Comparison of ENCODE assay signal across 4 cellular contexts in the genomic region with DNA sequence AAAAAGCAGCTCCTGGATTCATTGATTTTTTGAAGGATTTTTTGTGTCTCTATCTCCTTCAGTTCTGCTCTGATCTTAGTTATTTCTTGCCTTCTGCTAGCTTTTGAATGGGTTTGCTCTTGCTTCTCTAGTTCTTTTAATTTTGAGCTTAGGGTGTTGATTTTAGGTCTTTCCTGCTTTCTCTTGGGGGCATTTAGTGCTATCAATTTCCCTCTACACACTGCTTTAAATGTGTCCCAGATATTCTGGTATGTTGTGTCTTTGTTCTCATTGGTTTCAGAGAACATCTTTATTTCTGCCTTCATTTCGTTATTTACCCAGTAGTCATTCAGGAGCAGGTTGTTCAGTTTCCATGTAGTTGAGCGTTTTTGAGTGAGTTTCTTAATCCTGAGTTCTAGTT. TPM values are rescaled to one million over a fixed set of nuclear protein-coding genes. Genes with fewer than 3 reads are reported as not detected.
"Had no signal": no experiment of that assay in that cellular context is flagged by ENCODE, and none has a peak within 500 bp of the region (broad histone marks: within the 10 kb centered on the region; RNA-seq: fewer than 3 reads in every experiment).

No MANE protein-coding gene starts in this region.

RNA-seq across cellular contexts. Expression of gene NYNRIN, which starts 52.0 kb away (rescaled TPM):
- total RNA-seq: M059J, MCF 10A had no signal

RNA-seq across cellular contexts. Expression of gene CMA1, which starts 57.2 kb away (rescaled TPM):
- total RNA-seq: LHCN-M2, M059J, MCF 10A, NCI-H460 had no signal
